ENCODE assay signal across 8 cellular contexts in genomic region chr2:37196320-37197195, GRCh38. TPM values are rescaled to one million over a fixed set of nuclear protein-coding genes. Genes with fewer than 3 reads are reported as not detected.
A peak's percentile ranks its signal among the peaks of the same experiment; 100 is the strongest.
DNase-seq lines count a peak whose midpoint lies in the region; ATAC-seq lines count a peak whose summit lies in the region.

Gene CEBPZOS, plus strand, starts transcription at chr2:37196496. Its CDS starts 3,209 bp downstream, at chr2:37199705.

- peaks cover 32% of the 10 kb centered on the region for H3K4me1 ChIP-seq in BLaER1

- H3K4me2 ChIP-seq in BLaER1, result peak within 1 kb of the TSS; percentile 93

- H3K36me3 ChIP-seq in BLaER1, result peaks cover 24% of the 10 kb centered on the region

- no peaks in the 10 kb centered on the region for H3K27me3 ChIP-seq in BLaER1

- peaks cover 22% of the 10 kb centered on the region for H3K36me3 Mint-ChIP-seq in activated CD4-positive, alpha-beta T cell treated with anti-CD3 and anti-CD28 coated beads, Interleukin-2, amount 10 ng/mL, durations not matched to agents 24 days and 14 days (ENCODE audit: low read depth)

- peak within 1 kb of the TSS; percentile 86 for H3K4me3 ChIP-seq in BLaER1

- peak within 1 kb of the TSS; percentile 95 for H3K9ac ChIP-seq in BLaER1

- H3K27ac Mint-ChIP-seq in activated CD4-positive, alpha-beta T cell treated with anti-CD3 and anti-CD28 coated beads, Interleukin-2, amount 10 ng/mL, durations not matched to agents 24 days and 14 days, result peak within 1 kb of the TSS; percentile 98

- H3K9me3 ChIP-seq in BLaER1, result peaks cover 15% of the 10 kb centered on the region

- H3K9me3 Mint-ChIP-seq in activated CD4-positive, alpha-beta T cell treated with anti-CD3 and anti-CD28 coated beads, Interleukin-2, amount 10 ng/mL, durations not matched to agents 24 days and 14 days, result no peaks in the 10 kb centered on the region

- H3K4me3 Mint-ChIP-seq in activated CD4-positive, alpha-beta T cell treated with anti-CD3 and anti-CD28 coated beads, Interleukin-2, amount 10 ng/mL, durations not matched to agents 24 days and 14 days, result peak within 1 kb of the TSS; percentile 92

- ATAC-seq in GM19324 (IDR thresholded peaks at IDR 0.05; ENCODE audit: low FRiP score, unreplicated experiment), result peak; percentile 83
- ATAC-seq in HG03469 (IDR thresholded peaks at IDR 0.05; ENCODE audit: unreplicated experiment), result peak; percentile 47
- ATAC-seq in left lobe of liver, result peak; percentile 94

- DNase-seq in NCI-H526 treated with DMSO at 0.1 percent for 48 hours (lab: John Stamatoyannopoulos, UW) (peak; percentile 56), cortex of kidney (lab: John Stamatoyannopoulos, UW) (peak; percentile 81), left lobe of liver (ENCODE audit: low spot score) (peak; percentile 90)
- peak; percentile 96 for DNase-seq in activated CD4-positive, alpha-beta T cell treated with anti-CD3 and anti-CD28 coated beads, Interleukin-2, amount 10 ng/mL, durations not matched to agents 24 days and 14 days
- DNase-seq in stimulated activated CD4-positive, alpha-beta T cell treated with anti-CD3 and anti-CD28 coated beads, Interleukin-4, amount 100 ng/mL, for 48 hours (ENCODE audit: low read depth in 2 of 2), result peak; percentile 79 to 85

- H3K4me1 Mint-ChIP-seq in activated CD4-positive, alpha-beta T cell treated with anti-CD3 and anti-CD28 coated beads, Interleukin-2, amount 10 ng/mL, durations not matched to agents 24 days and 14 days, result peaks cover 19% of the 10 kb centered on the region

- intact Hi-C loops in activated CD4-positive, alpha-beta T cell treated with anti-CD3 and anti-CD28 coated beads, Interleukin-2, amount 10 ng/mL, durations not matched to agents 24 days and 14 days (cut with micrococcal nuclease), result loop anchor here (1.0 kb wide), 3 partner anchors 35 to 112 kb away; partner anchors contain the start of genes CEBPZ, GPATCH11, HEATR5B and NDUFAF7

- peaks cover 3% of the 10 kb centered on the region for H3K27me3 Mint-ChIP-seq in activated CD4-positive, alpha-beta T cell treated with anti-CD3 and anti-CD28 coated beads, Interleukin-2, amount 10 ng/mL, durations not matched to agents 24 days and 14 days

- H4K20me1 ChIP-seq in BLaER1, result peaks cover 8% of the 10 kb centered on the region

- peak within 1 kb of the TSS; percentile 97 for H3K27ac ChIP-seq in BLaER1

RNA-seq across cellular contexts. Expression of gene CEBPZOS, which starts in this region (rescaled TPM):
- total RNA-seq in activated CD4-positive, alpha-beta T cell treated with anti-CD3 and anti-CD28 coated beads, Interleukin-2, amount 10 ng/mL, durations not matched to agents 24 days and 14 days, result 43.4 and 46.6 TPM in 2 replicates
- 19.3 TPM for total RNA-seq in left lobe of liver

Comparison
In these comparisons a context has a peak if more than half of its experiments do, and no peak if none do; other contexts are left out.
1. Peak in every context shown above with its lines: DNase-seq, ATAC-seq, H3K4me3 ChIP-seq and H3K27ac ChIP-seq.